Comparison of ENCODE assay signal across 21 cellular contexts in the genomic region with DNA sequence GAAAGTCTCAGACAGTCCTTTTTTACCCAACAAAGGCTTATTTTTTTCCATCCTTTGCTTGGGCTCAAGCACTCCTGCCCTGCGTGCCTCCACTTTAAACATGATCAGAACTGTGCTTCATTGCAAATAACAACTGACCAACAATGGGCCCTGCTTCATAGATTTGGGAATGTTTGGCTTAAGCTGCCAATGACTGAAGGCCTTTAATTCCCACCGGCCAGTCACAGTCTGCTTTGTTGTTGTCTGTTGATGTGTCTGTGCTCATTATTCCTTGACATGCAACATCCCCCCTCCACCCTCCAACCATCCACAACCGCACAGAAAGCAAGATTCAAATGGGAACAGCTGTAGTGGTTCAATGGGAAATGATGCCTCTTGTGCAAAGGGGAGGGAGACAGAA. TPM values are rescaled to one million over a fixed set of nuclear protein-coding genes. Genes with fewer than 3 reads are reported as not detected.
"Had no signal": no experiment of that assay in that cellular context is flagged by ENCODE, and none has a peak within 500 bp of the region (broad histone marks: within the 10 kb centered on the region; RNA-seq: fewer than 3 reads in every experiment).

No MANE protein-coding gene starts in this region.

- H3K36me3 ChIP-seq: neutrophil, sigmoid colon, tibial artery, upper lobe of right lung, vagina had no signal

- H3K9me3 ChIP-seq: heart left ventricle, neutrophil, psoas muscle, sigmoid colon, tibial artery, upper lobe of right lung, vagina had no signal

- H3K27ac Mint-ChIP-seq: dendritic cell treated with granulocyte-macrophage colony-stimulating factor and Interleukin-4, amounts not matched to agents 40 ng/mL and 50 ng/mL, for 4 days; natural killer cell treated with Interleukin-12 subunit alpha and Interleukin-12 subunit beta and Interleukin-15 and Interleukin-18, amount 100 ng/mL, for 72 hours had no signal

- H3K9me3 Mint-ChIP-seq: dendritic cell treated with granulocyte-macrophage colony-stimulating factor and Interleukin-4, amounts not matched to agents 40 ng/mL and 50 ng/mL, for 4 days; natural killer cell treated with Interleukin-12 subunit alpha and Interleukin-12 subunit beta and Interleukin-15 and Interleukin-18, amount 100 ng/mL, for 72 hours had no signal

- H3K27ac ChIP-seq: heart left ventricle, neutrophil, psoas muscle, sigmoid colon, skin epidermis, tibial artery, upper lobe of right lung, vagina had no signal

- DNase-seq: erythroblast; foreskin melanocyte; heart left ventricle; hippocampal formation; left colon; left ventricle myocardium superior; mesenchymal stem cell; midbrain; psoas muscle; sigmoid colon; stimulated activated CD4-positive, alpha-beta T cell treated with anti-CD3 and anti-CD28 coated beads, Interleukin-12 subunit alpha, Interleukin-12 subunit beta, amount 100 ng/mL, for 4 hours; stimulated activated naive CD8-positive, alpha-beta T cell treated with anti-CD3 and anti-CD28 coated beads, Interleukin-15, Interleukin-2, amounts not matched to agents 100 U/mL and 50 U/mL, for 24 hours; tibial artery; upper lobe of right lung had no signal

- H3K27me3 ChIP-seq: sigmoid colon, tibial artery, vagina had no signal

- H3K36me3 Mint-ChIP-seq: natural killer cell treated with Interleukin-12 subunit alpha and Interleukin-12 subunit beta and Interleukin-15 and Interleukin-18, amount 100 ng/mL, for 72 hours had no signal

- ATAC-seq: heart left ventricle; left colon; left ventricle myocardium superior; natural killer cell treated with Interleukin-12 subunit alpha and Interleukin-12 subunit beta and Interleukin-15 and Interleukin-18, amount 100 ng/mL, for 72 hours; stimulated activated naive CD8-positive, alpha-beta T cell treated with anti-CD3 and anti-CD28 coated beads, Interleukin-15, Interleukin-2, amounts not matched to agents 100 U/mL and 50 U/mL, for 24 hours had no signal

- H3K4me3 Mint-ChIP-seq: dendritic cell treated with granulocyte-macrophage colony-stimulating factor and Interleukin-4, amounts not matched to agents 40 ng/mL and 50 ng/mL, for 4 days; natural killer cell treated with Interleukin-12 subunit alpha and Interleukin-12 subunit beta and Interleukin-15 and Interleukin-18, amount 100 ng/mL, for 72 hours had no signal

- H3K4me1 ChIP-seq: heart left ventricle, psoas muscle, tibial artery, upper lobe of right lung, vagina had no signal

- H3K4me3 ChIP-seq: heart left ventricle, lung, psoas muscle, sigmoid colon, skin epidermis, tibial artery, upper lobe of right lung, vagina had no signal

RNA-seq across cellular contexts. Expression of gene PAX6, which starts 23.1 kb away (rescaled TPM):
- total RNA-seq: endothelial cell of umbilical vein; left ventricle myocardium superior; lung; natural killer cell treated with Interleukin-12 subunit alpha and Interleukin-12 subunit beta and Interleukin-15 and Interleukin-18, amount 100 ng/mL, for 72 hours; sigmoid colon; upper lobe of right lung; vagina had no signal
